Comparison of ENCODE assay signal across 1 cellular context in genomic region chr21:37073417-37074194, GRCh38.
TF ChIP-seq lines count a peak whose summit lies in the region.

No MANE protein-coding gene starts in this region.

TF ChIP-seq in HEK293, 187 proteins besides CTCF, POLR2A, EP300 and RAD21 (continued from another document and continues in another):
- TF ChIP-seq ZNF692 (tag by site-specific recombination; IDR thresholded peaks at IDR 0.05) (peak; percentile 45), ZNF792 (tag by site-specific recombination; IDR thresholded peaks at IDR 0.05) (no peak), BCL6B (tag by site-specific recombination; IDR thresholded peaks at IDR 0.05) (no peak), ZNF843 (tag by site-specific recombination; IDR thresholded peaks at IDR 0.05) (no peak), KLF9 (tag by site-specific recombination; IDR thresholded peaks at IDR 0.05; ENCODE audit: low read depth) (peak; percentile 99), ZNF239 (tag by site-specific recombination; IDR thresholded peaks at IDR 0.05) (0 out of 2 replicates have a peak, but pooled peaks have one; percentile 44), ZNF600 (tag by site-specific recombination; IDR thresholded peaks at IDR 0.05) (no peak; the same call in none of the 2 replicates), PATZ1 (tag by site-specific recombination; IDR thresholded peaks at IDR 0.05) (peak; percentile 93), KLF7 (tag by site-specific recombination; IDR thresholded peaks at IDR 0.05; ENCODE audit: borderline replicate concordance) (peak; percentile 59; the same call in 1 of the 2 replicates), ZNF19 (tag by site-specific recombination; IDR thresholded peaks at IDR 0.05; ENCODE audit: low read depth) (no peak), ZBTB26 (tag by site-specific recombination; optimal IDR thresholded peaks at IDR 0.05) (peak; percentile 100), TRIM28 (IDR thresholded peaks at IDR 0.05; ENCODE audit: borderline replicate concordance, low read length) (no peak), ZNF148 (tag by site-specific recombination; IDR thresholded peaks at IDR 0.05; ENCODE audit: borderline replicate concordance) (no peak; the same call in 1 of the 2 replicates), TCF7L2 (IDR thresholded peaks at IDR 0.05; ENCODE audit: borderline replicate concordance, low read depth, low read length) (no peak), ZNF302 (tag by site-specific recombination; IDR thresholded peaks at IDR 0.05; ENCODE audit: low read depth) (no peak), ZNF747 (tag by site-specific recombination; IDR thresholded peaks at IDR 0.05) (no peak), ZSCAN30 (tag by site-specific recombination; IDR thresholded peaks at IDR 0.05) (no peak), HOXD13 (CRISPR knock-in tag; IDR thresholded peaks at IDR 0.05; ENCODE audit: borderline replicate concordance) (no peak), ZNF701 (tag by site-specific recombination; IDR thresholded peaks at IDR 0.05) (no peak), ZNF776 (tag by site-specific recombination; IDR thresholded peaks at IDR 0.05; ENCODE audit: borderline replicate concordance) (no peak), PRDM2 (tag by site-specific recombination; IDR thresholded peaks at IDR 0.05; ENCODE audit: borderline replicate concordance) (no peak), SALL2 (tag by site-specific recombination; IDR thresholded peaks at IDR 0.05; ENCODE audit: borderline replicate concordance) (no peak), WT1 (tag by site-specific recombination; IDR thresholded peaks at IDR 0.05) (peak; percentile 37; the same call in 1 of the 2 replicates), ELK4 (IDR thresholded peaks at IDR 0.05; ENCODE audit: borderline replicate concordance, low read depth, low read length) (no peak), ZNF174 (tag by site-specific recombination; IDR thresholded peaks at IDR 0.05) (no peak), ZNF837 (tag by site-specific recombination; IDR thresholded peaks at IDR 0.05) (peak; percentile 10; the same call in 1 of the 2 replicates), ZBTB10 (tag by site-specific recombination; IDR thresholded peaks at IDR 0.05) (peak; percentile 98), ZNF513 (tag by site-specific recombination; IDR thresholded peaks at IDR 0.05) (0 out of 2 replicates have a peak, but pooled peaks have one; percentile 19), ZNF223 (tag by site-specific recombination; IDR thresholded peaks at IDR 0.05) (no peak), INSM2 (tag by site-specific recombination; IDR thresholded peaks at IDR 0.05) (no peak), ZNF23 (tag by site-specific recombination; IDR thresholded peaks at IDR 0.05; ENCODE audit: borderline replicate concordance) (no peak)
